9 cellular contexts compared by ENCODE assay signal in genomic region chr7:156661637-156662036, GRCh38.
"Had no signal": no experiment of that assay in that cellular context is flagged by ENCODE, and none has a peak within 500 bp of the region (broad histone marks: within the 10 kb centered on the region; RNA-seq: fewer than 3 reads in every experiment).

No MANE protein-coding gene starts in this region.

- H2AFZ ChIP-seq: GM23248 had no signal

- H3K9me3 ChIP-seq: HAP-1 had no signal

- ATAC-seq: HCT116 had no signal

- H3K9ac ChIP-seq: GM23248 had no signal

- H3K4me3 ChIP-seq: GM23248, HAP-1 had no signal

- H3K27ac Mint-ChIP-seq: HFFc6 had no signal

- H3K27ac ChIP-seq: GM23248 had no signal

- FAIRE-seq: HTR-8/SVneo had no signal

- H3K36me3 ChIP-seq: HAP-1 had no signal

- DNase-seq: GM23248, GOT3, H7, HFFc6, IMR-90, KBM-7 had no signal

- H3K9me3 Mint-ChIP-seq: HFFc6 had no signal

- H3K4me3 Mint-ChIP-seq: HFFc6 had no signal
